Comparison of ENCODE assay signal across 7 cellular contexts in the genomic region with DNA sequence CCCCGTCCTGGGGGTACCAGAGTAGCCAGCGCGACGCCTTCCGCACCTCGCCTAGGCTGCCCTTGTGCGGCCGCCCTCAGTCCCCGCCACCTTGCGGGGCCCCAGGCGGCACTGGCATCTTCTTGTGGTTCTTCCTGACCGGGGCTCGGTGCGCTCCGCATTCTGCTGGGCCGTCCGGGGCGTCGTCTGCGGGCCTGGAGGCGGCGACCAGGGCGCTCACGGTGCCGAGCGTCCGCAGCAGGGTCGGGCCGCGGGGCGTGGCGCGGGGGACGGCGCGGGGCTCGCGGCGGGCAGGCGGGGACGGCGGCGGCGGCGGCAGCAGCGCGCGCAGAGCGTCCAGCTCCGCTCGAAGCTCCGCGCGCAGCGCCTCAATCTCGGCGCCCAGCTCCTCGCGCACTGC. TPM values are rescaled to one million over a fixed set of nuclear protein-coding genes. Genes with fewer than 3 reads are reported as not detected.
DNase-seq lines count a peak whose midpoint lies in the region; ATAC-seq and TF ChIP-seq lines count a peak whose summit lies in the region.
"Not testable (repeated sequence)": the region's sequence is repeated elsewhere in the genome, so short reads cannot be mapped to it uniquely, and the experiment has no call there.

No MANE protein-coding gene starts in this region.

- H3K27me3 Mint-ChIP-seq in GM23338 (ENCODE audit: insufficient read depth, low read depth, poor library complexity); activated CD8-positive, alpha-beta T cell treated with anti-CD3 and anti-CD28 coated beads for 36 hours; glutamatergic neuron (ENCODE audit: unreplicated experiment): not testable (repeated sequence)

- H2BK15ac ChIP-seq in neuronal stem cell (ENCODE audit: low read length), result not testable (repeated sequence)

- not testable (repeated sequence) for H3K36me3 Mint-ChIP-seq in GM23338 (ENCODE audit: low read depth); activated CD8-positive, alpha-beta T cell treated with anti-CD3 and anti-CD28 coated beads for 36 hours (ENCODE audit: low read depth); glutamatergic neuron (ENCODE audit: unreplicated experiment)

- TF ChIP-seq EP300 in sigmoid colon (IDR thresholded peaks at IDR 0.05), result not testable (repeated sequence)

- CTCF ChIA-PET in activated CD8-positive, alpha-beta T cell treated with anti-CD3 and anti-CD28 coated beads for 36 hours (lab: Charles Lee), result not testable (repeated sequence)

- H3K27ac ChIP-seq in GM23338 (ENCODE audit: low read depth); RWPE2 (ENCODE audit: poor library complexity, severe bottlenecking); neuronal stem cell (replicated peaks; ENCODE audit: low read length); sigmoid colon: not testable (repeated sequence)

- not testable (repeated sequence) for H4K91ac ChIP-seq in neuronal stem cell (ENCODE audit: low read depth, low read length, poor library complexity)

- not testable (repeated sequence) for H3K27me3 ChIP-seq in GM23338 (ENCODE audit: insufficient read depth); RWPE2 (ENCODE audit: insufficient read depth, poor library complexity, severe bottlenecking); neuronal stem cell (ENCODE audit: control insufficient read depth in 3 of 3, insufficient read depth in 3 of 3, low read depth in 1 of 3, low read length in 3 of 3); sigmoid colon

- not testable (repeated sequence) for H3K9me2 ChIP-seq in GM23338 (ENCODE audit: insufficient read depth)

- not testable (repeated sequence) for H3K9me3 Mint-ChIP-seq in GM23338; activated CD8-positive, alpha-beta T cell treated with anti-CD3 and anti-CD28 coated beads for 36 hours; glutamatergic neuron (ENCODE audit: unreplicated experiment)

- ATAC-seq in GM23338, result peak; percentile 38
- not testable (repeated sequence) for ATAC-seq in RWPE2 (ENCODE audit: low read depth)
- ATAC-seq in activated CD8-positive, alpha-beta T cell treated with anti-CD3 and anti-CD28 coated beads for 36 hours, result peak; percentile 13

- H3K18ac ChIP-seq in neuronal stem cell (ENCODE audit: low read length), result not testable (repeated sequence)

- not testable (repeated sequence) for H3K23ac ChIP-seq in neuronal stem cell (ENCODE audit: low read depth, low read length, poor library complexity)

- H3K36me3 ChIP-seq in GM23338 (ENCODE audit: insufficient read depth); RWPE2 (ENCODE audit: low read depth); neuronal stem cell (replicated peaks in 1 of 2; ENCODE audit: control insufficient read depth in 2 of 2, insufficient read depth in 2 of 2, low read length in 2 of 2); sigmoid colon: not testable (repeated sequence)

- not testable (repeated sequence) for H3K9ac ChIP-seq in neuronal stem cell (ENCODE audit: low read depth, low read length, poor library complexity)

- H2BK5ac ChIP-seq in neuronal stem cell (ENCODE audit: low read length), result not testable (repeated sequence)

- not testable (repeated sequence) for H2BK12ac ChIP-seq in neuronal stem cell (ENCODE audit: low read length)

- not testable (repeated sequence) for H3K14ac ChIP-seq in neuronal stem cell (ENCODE audit: low read length)

- H3K4me2 ChIP-seq in GM23338, result not testable (repeated sequence)
- peak overlapping the region; percentile 18 for H3K4me2 ChIP-seq in neuronal stem cell (ENCODE audit: insufficient read depth, low read length, poor library complexity, severe bottlenecking)

- not testable (repeated sequence) for H3K4me1 Mint-ChIP-seq in GM23338; activated CD8-positive, alpha-beta T cell treated with anti-CD3 and anti-CD28 coated beads for 36 hours (ENCODE audit: low read depth); glutamatergic neuron (ENCODE audit: low read depth, unreplicated experiment)

- not testable (repeated sequence) for TF ChIP-seq CTCF in GM23338 (conservative IDR thresholded peaks at IDR 0.05; ENCODE audit: low read depth in 2 of 2); RWPE2 (IDR thresholded peaks at IDR 0.05; ENCODE audit: poor library complexity, severe bottlenecking); activated CD8-positive, alpha-beta T cell treated with anti-CD3 and anti-CD28 coated beads for 36 hours (IDR thresholded peaks at IDR 0.05); glutamatergic neuron (IDR thresholded peaks at IDR 0.05; ENCODE audit: partially characterized antibody, unreplicated experiment); sigmoid colon (IDR thresholded peaks at IDR 0.05)

- H2BK120ac ChIP-seq in neuronal stem cell (ENCODE audit: low read depth, low read length), result not testable (repeated sequence)

- not testable (repeated sequence) for H3K9me3 ChIP-seq in RWPE2 (ENCODE audit: severe bottlenecking); neuronal stem cell (replicated peaks in 1 of 2; ENCODE audit: control insufficient read depth in 2 of 2, insufficient read depth in 1 of 2, low read depth in 1 of 2, low read length in 2 of 2); sigmoid colon

- not testable (repeated sequence) for H4K20me1 ChIP-seq in GM23338 (replicated peaks; ENCODE audit: insufficient read depth)

- TF ChIP-seq POLR2A in sigmoid colon (IDR thresholded peaks at IDR 0.05), result not testable (repeated sequence)

- H3K79me1 ChIP-seq in neuronal stem cell (ENCODE audit: low read depth, low read length), result not testable (repeated sequence)

- no CpG with 5 or more reads among the region's 59 CpGs for WGBS in neuronal stem cell (ENCODE audit: extremely low coverage in 2 of 2, insufficient read length in 2 of 2, insufficient replicate concordance in 1 of 2), 2 donors
- WGBS in sigmoid colon, 2 donors, result 2 to 8% methylated on average over 40 to 42 of the region's 59 CpGs

- intact Hi-C loops in activated CD8-positive, alpha-beta T cell treated with anti-CD3 and anti-CD28 coated beads for 36 hours (cut with micrococcal nuclease); sigmoid colon (cut with DNase I): not testable (repeated sequence)

- H3F3A ChIP-seq in GM23338 (replicated peaks; ENCODE audit: low read depth), result not testable (repeated sequence)

- not testable (repeated sequence) for H3K4me3 Mint-ChIP-seq in GM23338; activated CD8-positive, alpha-beta T cell treated with anti-CD3 and anti-CD28 coated beads for 36 hours; glutamatergic neuron (ENCODE audit: unreplicated experiment)

- H2AFZ ChIP-seq in GM23338; neuronal stem cell (ENCODE audit: low read length): not testable (repeated sequence)

- not testable (repeated sequence) for H3K27ac Mint-ChIP-seq in GM23338; activated CD8-positive, alpha-beta T cell treated with anti-CD3 and anti-CD28 coated beads for 36 hours; glutamatergic neuron (ENCODE audit: unreplicated experiment)

- H3K79me2 ChIP-seq in GM23338 (replicated peaks; ENCODE audit: insufficient read depth), result not testable (repeated sequence)

- not testable (repeated sequence) for H4K8ac ChIP-seq in neuronal stem cell (ENCODE audit: low read depth, low read length)

- not testable (repeated sequence) for H2AK5ac ChIP-seq in neuronal stem cell (ENCODE audit: low read depth, low read length)

- not testable (repeated sequence) for H3K4me1 ChIP-seq in GM23338 (ENCODE audit: insufficient read depth); RWPE2 (ENCODE audit: insufficient read depth, poor library complexity, severe bottlenecking); neuronal stem cell (ENCODE audit: control insufficient read depth in 2 of 2, insufficient read depth in 1 of 2, low read depth in 1 of 2, low read length in 2 of 2); sigmoid colon

- not testable (repeated sequence) for H3K4me3 ChIP-seq in GM23338; RWPE2 (ENCODE audit: severe bottlenecking); neuronal stem cell (ENCODE audit: low read length in 2 of 2); sigmoid colon

- DNase-seq in GM23338 (ENCODE audit: low spot score) (peak; percentile 13), RWPE2 (ENCODE audit: low spot score) (peak; percentile 2), glutamatergic neuron (peak; percentile 21), left kidney (ENCODE audit: low read depth, low spot score) (peak; percentile 9), sigmoid colon (peak; percentile 0)
- not testable (repeated sequence) for DNase-seq in activated CD8-positive, alpha-beta T cell treated with anti-CD3 and anti-CD28 coated beads for 36 hours; neuronal stem cell (ENCODE audit: low spot score)

- POLR2A ChIA-PET in activated CD8-positive, alpha-beta T cell treated with anti-CD3 and anti-CD28 coated beads for 36 hours (lab: Charles Lee), result not testable (repeated sequence)

- H3K4ac ChIP-seq in neuronal stem cell (ENCODE audit: low read length), result not testable (repeated sequence)

RNA-seq across cellular contexts. Expression of gene RIMBP3B, which starts 23.0 kb away (rescaled TPM):
- total RNA-seq in GM23338 (2014; rRNA removed; shearing (Covaris generic)), result 0.04 and 0.10 TPM in 2 replicates
- polyA plus RNA-seq in GM23338 (2016; fragmentation: Nextera tagmentation; extraction: Ambion mirVana) (0.09 and 0.21 TPM in 2 replicates), sigmoid colon (under 1 TPM in 1 of 3 donors, not detected in 2; 0.25 TPM)
- under 1 TPM; 0.16 to 0.29 TPM for total RNA-seq in activated CD8-positive, alpha-beta T cell treated with anti-CD3 and anti-CD28 coated beads for 36 hours
- total RNA-seq in glutamatergic neuron (ENCODE audit: unreplicated experiment) (0.07 TPM), sigmoid colon (not detected)
- 0.06 TPM for polyA plus RNA-seq in neuronal stem cell (2013, experiment 1 of 2)
- polyA plus RNA-seq in neuronal stem cell (2013, experiment 2 of 2), result 0.08 TPM

RNA-seq across cellular contexts. Expression of gene HIC2, which starts 56.6 kb away (rescaled TPM):
- total RNA-seq in GM23338 (2014; rRNA removed; shearing (Covaris generic)), result 28.0 and 34.0 TPM in 2 replicates
- 7.7 and 8.0 TPM in 2 replicates for polyA plus RNA-seq in GM23338 (2016; fragmentation: Nextera tagmentation; extraction: Ambion mirVana)
- 1 to 10 TPM; 3.8 to 4.1 TPM for total RNA-seq in activated CD8-positive, alpha-beta T cell treated with anti-CD3 and anti-CD28 coated beads for 36 hours
- total RNA-seq in glutamatergic neuron (ENCODE audit: unreplicated experiment), result 60.7 TPM
- 17.8 TPM for polyA plus RNA-seq in neuronal stem cell (2013, experiment 1 of 2)
- 18.7 TPM for polyA plus RNA-seq in neuronal stem cell (2013, experiment 2 of 2)
- total RNA-seq in sigmoid colon, result 1 to 10 TPM; 2.1 to 4.2 (median 2.7) TPM
- polyA plus RNA-seq in sigmoid colon, result 1 to 10 TPM; 1.2 to 3.5 (median 1.4) TPM
